23 cellular contexts compared by ENCODE assay signal in genomic region chr2:19936203-19936602, GRCh38.
"Had no signal": no experiment of that assay in that cellular context is flagged by ENCODE, and none has a peak within 500 bp of the region (broad histone marks: within the 10 kb centered on the region; RNA-seq: fewer than 3 reads in every experiment).

No MANE protein-coding gene starts in this region.

- H3K27ac ChIP-seq: HL-60, KMS-11, Peyer's patch, SJCRH30 had no signal

- DNase-seq: IMR-90, Kasumi-1, MM.1S, NCI-H1092 treated with DMSO at 0.1 percent for 48 hours, NCI-H1436, NCI-H187, NCI-H2029, NCI-H2081 treated with DMSO at 0.1 percent for 48 hours, NCI-H2171, NCI-H226, NCI-H446, NCI-H510A, NCI-H524 treated with DMSO at 0.1 percent for 48 hours, NCI-H69, NCI-H774, PC-3, Peyer's patch, SHP77 treated with DMSO at 0.1 percent for 48 hours, SJCRH30 had no signal

- H3K27me3 ChIP-seq: Peyer's patch, SJCRH30 had no signal

- H3K4me2 ChIP-seq: KMS-11 had no signal

- H3K9ac ChIP-seq: KMS-11 had no signal

- H3K9me3 ChIP-seq: Peyer's patch, SJCRH30 had no signal

- ATAC-seq: PC-3, Right ventricle myocardium inferior, SK-N-SH treated with all-trans-retinoic acid at 6 μM for 48 hours had no signal

- H3K4me3 ChIP-seq: Peyer's patch, SJCRH30 had no signal

- H3K4me1 ChIP-seq: Peyer's patch had no signal
